11 cellular contexts compared by ENCODE assay signal in the genomic region with DNA sequence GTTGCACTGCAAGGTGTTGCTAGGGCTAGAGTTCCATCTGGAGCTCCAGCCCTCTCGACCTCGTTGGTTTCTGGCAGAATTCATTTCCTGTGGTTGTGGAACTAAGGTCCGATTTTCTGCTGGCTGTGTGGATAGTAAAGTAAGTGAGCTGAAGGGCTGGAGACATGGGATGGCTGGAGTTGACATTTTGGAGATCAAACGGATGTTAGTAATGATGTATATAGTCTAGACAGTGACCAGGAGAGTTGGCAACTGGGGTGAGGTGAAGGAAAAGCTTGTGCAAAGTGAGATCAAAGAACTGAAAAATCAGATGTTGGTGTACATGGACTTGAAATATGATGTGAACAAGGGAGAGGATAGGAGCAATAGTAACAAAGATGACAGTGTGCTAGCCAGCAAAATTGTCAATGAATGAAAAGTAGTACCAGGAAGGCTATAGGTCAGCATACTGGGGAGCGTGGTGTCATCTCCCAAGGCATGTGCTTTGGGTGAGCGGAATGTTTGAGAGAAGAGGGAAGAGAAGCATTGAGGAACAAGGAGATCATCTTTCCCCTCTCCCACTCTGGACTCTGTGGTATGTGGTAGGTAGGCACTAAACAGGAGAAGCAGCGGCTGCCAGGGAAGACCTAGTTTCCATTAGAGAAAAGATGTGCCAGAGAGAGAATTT. TPM values are rescaled to one million over a fixed set of nuclear protein-coding genes. Genes with fewer than 3 reads are reported as not detected.
DNase-seq lines count a peak whose midpoint lies in the region; ATAC-seq and TF ChIP-seq lines count a peak whose summit lies in the region.
"Had no signal": no experiment of that assay in that cellular context is flagged by ENCODE, and none has a peak within 500 bp of the region (broad histone marks: within the 10 kb centered on the region; RNA-seq: fewer than 3 reads in every experiment).

No MANE protein-coding gene starts in this region.

- no peak overlapping the region for H3K4me3 ChIP-seq in endodermal cell (ENCODE audit: low read length)

- H3K9me3 Mint-ChIP-seq in endodermal cell = no peaks in the 10 kb centered on the region
- H3K9me3 Mint-ChIP-seq: neural crest cell had no signal

- no peak overlapping the region for H3K9ac ChIP-seq in endodermal cell (ENCODE audit: extremely low read depth, low read length, poor library complexity, severe bottlenecking)

- H3K27me3 Mint-ChIP-seq in endodermal cell (ENCODE audit: insufficient read depth) = no peaks in the 10 kb centered on the region

- no peak overlapping the region for H3K4me3 Mint-ChIP-seq in endodermal cell
- H3K4me3 Mint-ChIP-seq: neural crest cell had no signal

- H3K27ac ChIP-seq in endodermal cell (ENCODE audit: low read depth, low read length) = no peak overlapping the region

- H3K27ac Mint-ChIP-seq in endodermal cell = no peak overlapping the region

- DNase-seq in left kidney (ENCODE audit: low read depth, low spot score) (peak; percentile 32), endodermal cell (no peak), SHP77 (lab: John Stamatoyannopoulos, UW) (no peak), NCI-H1048 (lab: John Stamatoyannopoulos, UW) (no peak)
- DNase-seq in activated CD4-positive, alpha-beta T cell treated with anti-CD3 and anti-CD28 coated beads for 48 hours = no peak
- DNase-seq: caudate nucleus, head of caudate nucleus had no signal

- peaks cover 8% of the 10 kb centered on the region for H3K36me3 Mint-ChIP-seq in endodermal cell (ENCODE audit: low read depth)

- no peak for TF ChIP-seq POLR2A in GM18505 (IDR thresholded peaks at IDR 0.05; ENCODE audit: borderline replicate concordance, extremely low read depth, insufficient read depth, insufficient read length)

- H3K36me3 ChIP-seq in endodermal cell (ENCODE audit: control insufficient read depth, insufficient read depth, low read length) = peaks cover 17% of the 10 kb centered on the region

- no peaks in the 10 kb centered on the region for H3K4me1 ChIP-seq in endodermal cell (ENCODE audit: control insufficient read depth, insufficient read depth, low read length)

- 93 to 97% methylated on average over 5 to 7 of the region's 7 CpGs for WGBS in endodermal cell (ENCODE audit: insufficient coverage in 1 of 2, insufficient read length in 1 of 2), 2 experiments

- H3K27me3 ChIP-seq in endodermal cell (ENCODE audit: control insufficient read depth, insufficient read depth, low read length, poor library complexity, severe bottlenecking) = no peaks in the 10 kb centered on the region

- H3K4me1 Mint-ChIP-seq in endodermal cell = peaks cover 1% of the 10 kb centered on the region

- TF ChIP-seq CTCF in endodermal cell (conservative IDR thresholded peaks at IDR 0.05) = no peak

- ATAC-seq in GM18505 (IDR thresholded peaks at IDR 0.05; ENCODE audit: unreplicated experiment) (peak; percentile 24), GM21390 (IDR thresholded peaks at IDR 0.05; ENCODE audit: unreplicated experiment) (peak; percentile 28), HG03139 (IDR thresholded peaks at IDR 0.05; ENCODE audit: unreplicated experiment) (peak; percentile 18)

- H3K9me3 ChIP-seq in endodermal cell (ENCODE audit: control insufficient read depth, low read length) = no peaks in the 10 kb centered on the region

RNA-seq across cellular contexts. Expression of gene QRSL1, which starts 7.8 kb away (rescaled TPM):
- 10 to 100 TPM; 10.8 to 12.7 TPM for total RNA-seq in endodermal cell
- polyA plus RNA-seq in endodermal cell (2013, experiment 1 of 2) = 14.8 TPM
- 13.9 TPM for polyA plus RNA-seq in endodermal cell (2013, experiment 2 of 2)

RNA-seq across cellular contexts. Expression of gene RTN4IP1, which starts 7.9 kb away (rescaled TPM):
- 1 to 10 TPM; 7.1 to 8.9 TPM for total RNA-seq in endodermal cell
- polyA plus RNA-seq in endodermal cell (2013, experiment 1 of 2) = 11.9 TPM
- 10.5 TPM for polyA plus RNA-seq in endodermal cell (2013, experiment 2 of 2)
